ENCODE assay signal across 17 cellular contexts in the genomic region with DNA sequence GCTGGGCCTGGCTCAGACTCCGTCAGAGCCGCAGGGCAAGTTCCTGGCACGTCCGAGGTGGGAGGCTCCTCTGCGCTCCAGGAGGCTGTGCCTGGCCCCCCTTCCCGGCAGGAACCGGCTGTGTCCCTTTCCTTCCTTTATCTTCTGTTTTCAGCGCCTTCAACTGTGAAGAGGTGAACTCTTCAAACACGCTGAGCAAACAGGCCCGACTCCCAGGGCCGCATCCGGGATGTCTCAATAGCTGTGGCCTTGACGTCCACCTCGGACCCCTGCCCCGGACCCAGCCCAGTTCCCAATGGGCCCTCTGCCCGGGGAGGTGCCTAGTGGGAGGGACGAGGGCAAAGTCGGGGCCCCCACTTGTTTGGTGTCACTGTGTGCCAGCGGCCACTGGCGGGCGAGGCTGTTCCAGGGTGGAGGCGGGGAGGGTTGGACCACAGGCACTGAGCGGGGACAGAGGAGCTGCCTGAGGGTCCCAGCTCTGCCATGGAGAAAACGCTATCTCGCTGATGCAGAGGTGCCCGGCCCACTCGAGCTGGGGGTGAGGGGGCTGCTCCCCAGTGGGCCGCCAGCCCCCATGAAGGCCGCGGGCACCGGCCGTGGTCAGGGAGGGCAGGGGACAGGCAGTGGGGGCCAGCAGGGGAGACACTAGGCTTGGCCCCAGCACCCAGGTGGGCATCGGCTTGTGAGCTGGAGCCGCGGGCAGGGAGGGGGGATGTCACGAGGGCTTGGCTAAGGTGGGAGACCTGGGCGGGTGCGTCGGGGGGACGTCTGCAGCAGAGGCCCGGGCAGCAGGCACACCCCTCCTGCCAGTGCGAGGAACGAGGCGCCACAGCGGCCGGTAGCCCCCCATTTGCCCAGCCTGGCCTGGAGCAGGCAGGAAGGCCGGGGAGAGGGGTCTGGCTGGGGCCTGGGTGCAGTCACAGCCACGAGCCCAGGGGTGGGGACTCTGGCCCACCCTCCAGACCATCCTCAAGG. TPM values are rescaled to one million over a fixed set of nuclear protein-coding genes. Genes with fewer than 3 reads are reported as not detected.
DNase-seq lines count a peak whose midpoint lies in the region; ATAC-seq and TF ChIP-seq lines count a peak whose summit lies in the region.
"Had no signal": no experiment of that assay in that cellular context is flagged by ENCODE, and none has a peak within 500 bp of the region (broad histone marks: within the 10 kb centered on the region; RNA-seq: fewer than 3 reads in every experiment).

No MANE protein-coding gene starts in this region.

- H3K27ac ChIP-seq in heart left ventricle (no peak overlapping the region), osteoblast (ENCODE audit: low read depth, low read length) (no peak overlapping the region)

- no peak overlapping the region for H3K4me2 ChIP-seq in osteoblast (ENCODE audit: insufficient read depth, low read length)

- TF ChIP-seq POLR2A in heart left ventricle (IDR thresholded peaks at IDR 0.05): no peak

- no peaks in the 10 kb centered on the region for H4K20me1 ChIP-seq in osteoblast (ENCODE audit: insufficient read depth, low read length)

- H3K79me2 ChIP-seq in osteoblast (ENCODE audit: insufficient read depth, low read length): no peaks in the 10 kb centered on the region

- peak overlapping the region; percentile 42 for H3K9ac ChIP-seq in NT2/D1 (ENCODE audit: insufficient read length, low read depth)

- H2AFZ ChIP-seq in osteoblast (ENCODE audit: low read length): no peak overlapping the region

- TF ChIP-seq CTCF in heart left ventricle (IDR thresholded peaks at IDR 0.05) (no peak), osteoblast (IDR thresholded peaks at IDR 0.05; ENCODE audit: extremely low read depth, low read depth, low read length) (no peak)

- no peak overlapping the region for H3K4me3 ChIP-seq in NT2/D1 (ENCODE audit: insufficient read length, low read depth)
- H3K4me3 ChIP-seq in heart left ventricle: no peak overlapping the region
- no peak overlapping the region for H3K4me3 ChIP-seq in osteoblast (ENCODE audit: insufficient read depth, low read length)
- H3K4me3 ChIP-seq: esophagus squamous epithelium had no signal

- H3K27me3 ChIP-seq in NT2/D1 (ENCODE audit: insufficient read depth, insufficient read length) (peaks cover 5% of the 10 kb centered on the region), heart left ventricle (peaks cover 19 to 68% (median 40%) of the 10 kb centered on the region in 9 donors), osteoblast (ENCODE audit: insufficient read depth, low read length) (no peaks in the 10 kb centered on the region)

- H3K36me3 ChIP-seq in NT2/D1 (ENCODE audit: insufficient read depth, insufficient read length, low read length) (no peaks in the 10 kb centered on the region), heart left ventricle (no peaks in the 10 kb centered on the region), osteoblast (ENCODE audit: insufficient read depth, low read length) (no peaks in the 10 kb centered on the region)
- H3K36me3 ChIP-seq: esophagus squamous epithelium had no signal

- peaks cover 21% of the 10 kb centered on the region for H3K4me1 ChIP-seq in NT2/D1 (ENCODE audit: insufficient read depth, insufficient read length)
- no peaks in the 10 kb centered on the region for H3K4me1 ChIP-seq in heart left ventricle
- H3K4me1 ChIP-seq in osteoblast (ENCODE audit: insufficient read depth, low read length): no peaks in the 10 kb centered on the region

- intact Hi-C loops in heart left ventricle (cut with DNase I): no loop called here

- 38 to 54% (median 49%) methylated on average over 26 to 48 of the region's 48 CpGs for WGBS in heart left ventricle, 4 donors

- H3K9me3 ChIP-seq in NT2/D1 (ENCODE audit: insufficient read depth, low read length) (0 out of 2 replicates have a peak, but pooled peaks cover 4% of the 10 kb centered on the region), heart left ventricle (peaks cover 0 to 8% (median 0%) of the 10 kb centered on the region in 12 donors), osteoblast (ENCODE audit: low read depth, low read length) (no peaks in the 10 kb centered on the region)
- H3K9me3 ChIP-seq: esophagus squamous epithelium had no signal

- DNase-seq in DMS53 treated with DMSO at 0.1 percent for 48 hours (lab: John Stamatoyannopoulos, UW; ENCODE audit: unreplicated experiment) (peak; percentile 19), NT2/D1 (ENCODE audit: low read depth, low spot score) (no peak), heart left ventricle (peak in 3 of 5 donors; percentile 15 to 61 (median 24)), osteoblast (ENCODE audit: insufficient read length, low spot score, missing footprints) (peak; percentile 79), hippocampal formation (lab: John Stamatoyannopoulos, UW) (no peak), NCI-H2081 treated with DMSO at 0.1 percent for 48 hours (lab: John Stamatoyannopoulos, UW) (no peak), dermis blood vessel endothelial cell (no peak)
- DNase-seq: activated naive CD4-positive, alpha-beta T cell; DND-41; esophagus squamous epithelium; naive B cell; NCI-H1417 treated with DMSO at 0.1 percent for 48 hours; NCI-H446; OCI-M1; SW 1271 had no signal

- ATAC-seq in heart left ventricle (no peak), GM18907 (IDR thresholded peaks at IDR 0.05; ENCODE audit: unreplicated experiment) (no peak)

RNA-seq across cellular contexts. Expression of gene MUC5B, which starts 2.7 kb away (rescaled TPM):
- total RNA-seq in heart left ventricle (not detected), osteoblast (not detected in 2 replicates), dermis blood vessel endothelial cell (not detected in 2 replicates)
- under 1 TPM in 1 of 2 donors, not detected in 1; 0.01 TPM for polyA plus RNA-seq in heart left ventricle
- polyA plus RNA-seq: BJ had no signal

Comparison
In these comparisons a context has a peak if more than half of its experiments do, and no peak if none do; other contexts are left out.
1. DNase-seq: peak in DMS53 treated with DMSO at 0.1 percent for 48 hours (single experiment), heart left ventricle (3 of 5) and osteoblast (single experiment); none in NT2/D1 (single experiment), hippocampal formation (0 of 2), NCI-H2081 treated with DMSO at 0.1 percent for 48 hours (single experiment) and dermis blood vessel endothelial cell (single experiment).